Comparison of ENCODE assay signal across 8 cellular contexts in genomic region chr12:56158029-56158925, GRCh38. TPM values are rescaled to one million over a fixed set of nuclear protein-coding genes. Genes with fewer than 3 reads are reported as not detected.
A peak's percentile ranks its signal among the peaks of the same experiment; 100 is the strongest.
DNase-seq lines count a peak whose midpoint lies in the region; ATAC-seq and TF ChIP-seq lines count a peak whose summit lies in the region.

Gene MYL6, plus strand, starts transcription at chr12:56158359. Its CDS starts 43 bp downstream, at chr12:56158402.

- CTCF ChIA-PET in WTC11 (lab: Charles Lee), result interaction anchor here (0.6 to 2.2 kb wide), 6 partner anchors 30 to 64 kb away, joined by 3 to 11 read pairs (median 6); partner anchors contain the start of genes ESYT1, RNF41, SMARCC2 and ZC3H10

- peak; percentile 76 for ATAC-seq in GM18907 (IDR thresholded peaks at IDR 0.05; ENCODE audit: unreplicated experiment)
- ATAC-seq in HG03175 (IDR thresholded peaks at IDR 0.05; ENCODE audit: unreplicated experiment), result peak; percentile 88
- peak; percentile 65 for ATAC-seq in WTC11

- H3K27ac ChIP-seq in spleen, result peak within 1 kb of the TSS; percentile 87 to 99 (median 95)

- peak within 1 kb of the TSS; percentile 99 for H3K27ac Mint-ChIP-seq in WTC11

- peaks cover 48% of the 10 kb centered on the region for H3K36me3 Mint-ChIP-seq in WTC11

- TF ChIP-seq CTCF in WTC11 (IDR thresholded peaks at IDR 0.05) (no peak; the same call in 1 of the 2 replicates), cardiac fibroblast (IDR thresholded peaks at IDR 0.05; ENCODE audit: low read depth, low read length) (no peak), spleen (IDR thresholded peaks at IDR 0.05 in 8 of 11, conservative IDR thresholded peaks at IDR 0.05 in 3 of 11) (peak in 1 of 11 experiments; percentile 7)

- intact Hi-C loops in spleen (cut with DNase I; ENCODE audit: low total_unique reads), result no loop called here

- H3K4me3 ChIP-seq in cardiac fibroblast (replicated peaks in 1 of 2; ENCODE audit: low read depth in 2 of 2, low read length in 2 of 2) (peak within 1 kb of the TSS; percentile 93 to 98), spleen (peak within 1 kb of the TSS; percentile 66 to 88 (median 71))

- in situ Hi-C loops in ACHN (cut with HindIII; ENCODE audit: low pct_ligation_motif_present, low pct_unique_long_range_greater_than_20kb, low sequenced_read_pairs), result no loop called here

- H3K27me3 ChIP-seq in spleen (replicated peaks in 1 of 7), result no peaks in the 10 kb centered on the region

- no peaks in the 10 kb centered on the region for H3K9me3 Mint-ChIP-seq in WTC11

- DNase-seq in ACHN, result peak; percentile 100
- peak; percentile 88 for DNase-seq in NCI-H2227 treated with DMSO at 0.1 percent for 48 hours (lab: John Stamatoyannopoulos, UW)
- peak; percentile 93 for DNase-seq in WTC11 (ENCODE audit: low spot score)
- peak; percentile 98 to 99 for DNase-seq in cardiac fibroblast (ENCODE audit: low read depth in 2 of 2)
- peak; percentile 99 for DNase-seq in inferior parietal cortex (ENCODE audit: extremely low spot score)
- DNase-seq in spleen, result peak; percentile 97

- TF ChIP-seq POLR2A in spleen (IDR thresholded peaks at IDR 0.05), result peak; percentile 90 to 98 (median 97)

- no peaks in the 10 kb centered on the region for H3K27me3 Mint-ChIP-seq in WTC11 (ENCODE audit: low read depth)

- WGBS in spleen, 5 donors, result 0 to 1% (median 1%) methylated on average over 25 to 30 of the region's 30 CpGs

- H3K36me3 ChIP-seq in spleen, result peaks cover 0 to 40% (median 38%) of the 10 kb centered on the region in 6 donors

- peak within 1 kb of the TSS; percentile 96 for H3K4me3 Mint-ChIP-seq in WTC11

- H3K4me1 Mint-ChIP-seq in WTC11, result peaks cover 49% of the 10 kb centered on the region

- peaks cover 22 to 75% (median 58%) of the 10 kb centered on the region in 6 donors for H3K4me1 ChIP-seq in spleen

- POLR2A ChIA-PET in WTC11 (lab: Charles Lee), result interaction anchor here (1.0 to 7.2 kb wide), 9 partner anchors 16 to 202 kb away, joined by 3 to 104 read pairs (median 8); partner anchors contain the start of genes ERBB3, ESYT1, PA2G4 and RAB5B

- H3K9me3 ChIP-seq in spleen, result no peaks in the 10 kb centered on the region

TF ChIP-seq in WTC11, 78 proteins besides CTCF, POLR2A, EP300 and RAD21 (continues in another document):
- TF ChIP-seq USF1 (CRISPR knock-in tag; IDR thresholded peaks at IDR 0.05) (no peak; the same call in 1 of the 2 replicates), SP1 (CRISPR knock-in tag; conservative IDR thresholded peaks at IDR 0.05) (peak; percentile 54; the same call in 1 of the 2 replicates), SOX15 (CRISPR knock-in tag; IDR thresholded peaks at IDR 0.05) (peak; percentile 69; the same call in 1 of the 2 replicates), NFATC4 (CRISPR knock-in tag; IDR thresholded peaks at IDR 0.05) (peak; percentile 96), NR2C2 (CRISPR knock-in tag; IDR thresholded peaks at IDR 0.05) (no peak), CREM (CRISPR knock-in tag; IDR thresholded peaks at IDR 0.05) (peak; percentile 44; the same call in 1 of the 2 replicates), ZBTB21 (CRISPR knock-in tag; IDR thresholded peaks at IDR 0.05; ENCODE audit: borderline replicate concordance) (peak; percentile 76; the same call in 1 of the 2 replicates), ZNF416 (CRISPR knock-in tag; IDR thresholded peaks at IDR 0.05) (peak; percentile 97), STAT6 (CRISPR knock-in tag; conservative IDR thresholded peaks at IDR 0.05; ENCODE audit: low read depth) (no peak), ERG (CRISPR knock-in tag; IDR thresholded peaks at IDR 0.05) (peak; percentile 95; the same call in 1 of the 2 replicates), ATF2 (CRISPR knock-in tag; IDR thresholded peaks at IDR 0.05; ENCODE audit: borderline replicate concordance, low read depth) (peak; percentile 23; the same call in 1 of the 2 replicates), ZBTB43 (CRISPR knock-in tag; IDR thresholded peaks at IDR 0.05) (peak; percentile 38; the same call in 1 of the 2 replicates), ZNF423 (CRISPR knock-in tag; IDR thresholded peaks at IDR 0.05) (no peak), MAX (CRISPR knock-in tag; IDR thresholded peaks at IDR 0.05) (no peak), ZNF671 (CRISPR knock-in tag; IDR thresholded peaks at IDR 0.05) (peak; percentile 90), ZMAT4 (CRISPR knock-in tag; IDR thresholded peaks at IDR 0.05) (peak; percentile 87), TEAD4 (CRISPR knock-in tag; IDR thresholded peaks at IDR 0.05) (no peak), IRF1 (CRISPR knock-in tag; IDR thresholded peaks at IDR 0.05) (peak; percentile 38; the same call in 1 of the 2 replicates), NFYB (CRISPR knock-in tag; conservative IDR thresholded peaks at IDR 0.05; ENCODE audit: low read depth) (peak; percentile 53)

RNA-seq across cellular contexts. Expression of gene MYL6, which starts in this region (rescaled TPM):
- total RNA-seq in WTC11 (2021) (835 to 932 TPM (median 844 TPM) in 3 replicates), spleen (1,000 to 10,000 TPM; 1,063 to 1,656 (median 1,218) TPM)
- polyA plus RNA-seq in spleen, result 1,000 to 10,000 TPM; 1,480 to 3,098 (median 2,131) TPM

Comparison
In these comparisons a context has a peak if more than half of its experiments do, and no peak if none do; other contexts are left out.
1. Peak in every context shown above with its lines: DNase-seq, ATAC-seq, H3K4me3 ChIP-seq and H3K27ac ChIP-seq.